Comparison of ENCODE assay signal across 9 cellular contexts in genomic region chr5:157563373-157564148, GRCh38. TPM values are rescaled to one million over a fixed set of nuclear protein-coding genes. Genes with fewer than 3 reads are reported as not detected.
DNase-seq lines count a peak whose midpoint lies in the region; ATAC-seq and TF ChIP-seq lines count a peak whose summit lies in the region.
"Had no signal": no experiment of that assay in that cellular context is flagged by ENCODE, and none has a peak within 500 bp of the region (broad histone marks: within the 10 kb centered on the region; RNA-seq: fewer than 3 reads in every experiment).

No MANE protein-coding gene starts in this region.

- ATAC-seq in GM21576 (IDR thresholded peaks at IDR 0.05; ENCODE audit: unreplicated experiment) (no peak), HG03432 (IDR thresholded peaks at IDR 0.05; ENCODE audit: unreplicated experiment) (no peak), HG02885 (IDR thresholded peaks at IDR 0.05; ENCODE audit: poor library complexity, unreplicated experiment) (no peak)

- H3K36me3 ChIP-seq in SJCRH30, result peaks cover 57% of the 10 kb centered on the region
- H3K36me3 ChIP-seq: breast epithelium had no signal

- H3K4me3 Mint-ChIP-seq in endothelial cell (ENCODE audit: unreplicated experiment) (peak overlapping the region; percentile 78), osteocyte (ENCODE audit: unreplicated experiment) (no peak overlapping the region)

- no peaks in the 10 kb centered on the region for H3K9me3 ChIP-seq in SJCRH30 (replicated peaks)
- H3K9me3 ChIP-seq: breast epithelium had no signal

- H3K27me3 ChIP-seq in SJCRH30, result no peaks in the 10 kb centered on the region
- H3K27me3 ChIP-seq: breast epithelium had no signal

- H3K9me3 Mint-ChIP-seq in endothelial cell (ENCODE audit: unreplicated experiment) (no peaks in the 10 kb centered on the region), osteocyte (ENCODE audit: unreplicated experiment) (no peaks in the 10 kb centered on the region)

- DNase-seq in AG10803 (ENCODE audit: low read depth) (peak; percentile 90), SJCRH30 (peak; percentile 24 to 61), endothelial cell (ENCODE audit: low spot score) (no peak), osteocyte (ENCODE audit: extremely low spot score, unreplicated experiment) (no peak), NCI-H1436 treated with DMSO at 0.1 percent for 48 hours (lab: John Stamatoyannopoulos, UW) (no peak)

- no peak for TF ChIP-seq CTCF in AG10803 (conservative IDR thresholded peaks at IDR 0.05; ENCODE audit: low read length)
- no peak for TF ChIP-seq CTCF in endothelial cell (IDR thresholded peaks at IDR 0.05; ENCODE audit: unreplicated experiment)
- TF ChIP-seq CTCF in osteocyte (IDR thresholded peaks at IDR 0.05), result no peak

- no peak overlapping the region for H3K27ac ChIP-seq in SJCRH30

- no peak overlapping the region for H3K4me3 ChIP-seq in AG10803 (ENCODE audit: low read length)
- no peak overlapping the region for H3K4me3 ChIP-seq in SJCRH30
- H3K4me3 ChIP-seq: breast epithelium had no signal

- H3K4me1 Mint-ChIP-seq in endothelial cell (ENCODE audit: unreplicated experiment), result peaks cover 83% of the 10 kb centered on the region
- H3K4me1 Mint-ChIP-seq in osteocyte (ENCODE audit: unreplicated experiment), result peaks cover 64% of the 10 kb centered on the region

- H3K4me1 ChIP-seq in SJCRH30, result peaks cover 19% of the 10 kb centered on the region
- H3K4me1 ChIP-seq: breast epithelium had no signal

- H3K27me3 Mint-ChIP-seq in endothelial cell (ENCODE audit: unreplicated experiment), result peaks cover 11% of the 10 kb centered on the region
- no peaks in the 10 kb centered on the region for H3K27me3 Mint-ChIP-seq in osteocyte (ENCODE audit: unreplicated experiment)

- H3K36me3 Mint-ChIP-seq in endothelial cell (ENCODE audit: low read depth, unreplicated experiment) (peaks cover 55% of the 10 kb centered on the region), osteocyte (ENCODE audit: unreplicated experiment) (peaks cover 41% of the 10 kb centered on the region)

- H3K27ac Mint-ChIP-seq in endothelial cell (ENCODE audit: unreplicated experiment) (peak overlapping the region; percentile 81), osteocyte (ENCODE audit: unreplicated experiment) (peak overlapping the region; percentile 69)

RNA-seq across cellular contexts. Expression of gene ADAM19, which starts 12.0 kb away (rescaled TPM):
- 45.1 and 50.0 TPM in 2 replicates for total RNA-seq in SJCRH30 (2014; rRNA removed; shearing (Covaris generic))
- total RNA-seq in endothelial cell (ENCODE audit: unreplicated experiment), result 176 TPM
- total RNA-seq in osteocyte, result 62.2 and 64.5 TPM in 2 replicates

Comparison
In these comparisons a context has a peak if more than half of its experiments do, and no peak if none do; other contexts are left out.
1. DNase-seq: peak in AG10803 (single experiment) and SJCRH30 (2 of 2); none in endothelial cell (single experiment), osteocyte (single experiment) and NCI-H1436 treated with DMSO at 0.1 percent for 48 hours (single experiment).